ENCODE assay signal across 16 cellular contexts in the genomic region with DNA sequence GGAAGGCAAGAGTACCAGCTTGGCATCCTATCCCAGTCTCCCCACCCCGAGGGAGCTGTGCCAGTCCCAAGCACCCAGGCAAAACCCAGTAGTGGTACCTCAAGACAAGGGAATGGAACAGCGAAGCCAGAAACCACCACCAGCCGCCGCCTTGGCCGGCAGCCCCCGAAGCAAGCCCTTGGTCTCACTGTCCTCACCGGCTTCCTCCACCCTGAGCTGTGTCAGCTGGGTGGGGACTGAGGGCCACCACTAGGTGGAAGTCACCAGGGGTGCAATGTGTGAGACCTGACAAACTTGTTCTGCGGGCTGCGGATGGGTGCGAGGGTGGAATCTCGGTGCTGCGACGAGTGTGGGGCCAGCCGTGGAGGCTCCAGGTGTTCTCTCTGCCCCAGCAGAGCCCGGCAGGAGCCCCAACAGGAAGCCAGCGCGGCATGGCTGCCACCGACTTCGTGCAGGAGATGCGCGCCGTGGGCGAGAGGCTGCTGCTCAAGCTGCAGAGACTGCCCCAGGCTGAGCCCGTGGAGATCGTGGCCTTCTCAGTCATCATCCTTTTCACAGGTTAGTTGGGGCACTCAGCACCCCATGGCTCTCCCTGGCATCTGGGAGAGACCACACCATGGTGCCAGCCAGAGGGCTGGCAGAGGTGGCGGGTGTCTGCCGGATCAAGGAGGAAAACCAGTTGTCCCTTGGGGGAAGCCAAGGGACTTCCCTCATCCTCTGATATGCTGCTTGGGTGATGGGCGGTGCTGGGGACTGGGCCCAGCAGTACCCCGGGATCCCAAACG. TPM values are rescaled to one million over a fixed set of nuclear protein-coding genes. Genes with fewer than 3 reads are reported as not detected.
DNase-seq lines count a peak whose midpoint lies in the region; ATAC-seq and TF ChIP-seq lines count a peak whose summit lies in the region.
"Had no signal": no experiment of that assay in that cellular context is flagged by ENCODE, and none has a peak within 500 bp of the region (broad histone marks: within the 10 kb centered on the region; RNA-seq: fewer than 3 reads in every experiment).

No MANE protein-coding gene starts in this region.

- no peak overlapping the region for H4K5ac ChIP-seq in IMR-90 (ENCODE audit: low read depth, low read length)

- H3K27me3 ChIP-seq in IMR-90 (ENCODE audit: control insufficient read depth, insufficient read depth, low read length) (no peaks in the 10 kb centered on the region), foreskin keratinocyte (no peaks in the 10 kb centered on the region), prostate gland (replicated peaks; ENCODE audit: insufficient read depth) (no peaks in the 10 kb centered on the region)
- H3K27me3 ChIP-seq: heart right ventricle had no signal

- H4K91ac ChIP-seq in IMR-90 (ENCODE audit: insufficient read depth, low read depth, low read length) = no peak overlapping the region

- no peak overlapping the region for H3K18ac ChIP-seq in IMR-90 (ENCODE audit: low read depth, low read length)

- BruUV-seq in IMR-90 (replicated peaks; lab: Mats Ljungman, UMichigan) = no TSS peak

- no peak overlapping the region for H3K4me2 ChIP-seq in IMR-90 (ENCODE audit: low read depth, low read length)

- H2BK15ac ChIP-seq in IMR-90 (ENCODE audit: low read depth, low read length) = no peak overlapping the region

- no peak overlapping the region for H3K23ac ChIP-seq in IMR-90 (ENCODE audit: low read depth, low read length)

- H3K4me3 ChIP-seq in IMR-90 (ENCODE audit: insufficient read depth, low read depth, low read length) (no peak overlapping the region), prostate gland (no peak overlapping the region)
- H3K4me3 ChIP-seq: GM12878, heart right ventricle had no signal

- in situ Hi-C loops in IMR-90 (cut with MboI; ENCODE audit: low sequenced_read_pairs) = no loop called here

- peak overlapping the region; percentile 21 for H2AFZ ChIP-seq in IMR-90 (replicated peaks; ENCODE audit: low read length, poor library complexity)

- no peak overlapping the region for H2BK5ac ChIP-seq in IMR-90 (ENCODE audit: low read depth, low read length, poor library complexity, severe bottlenecking)

- ATAC-seq in IMR-90 (ENCODE audit: low read depth) (no peak), foreskin keratinocyte (peak; percentile 34), GM21423 (IDR thresholded peaks at IDR 0.05; ENCODE audit: unreplicated experiment) (no peak)
- ATAC-seq: activated naive CD4-positive, alpha-beta T cell treated with anti-CD3 and anti-CD28 coated beads, Interleukin-2, amount 50 U/mL, for 72 hours; GM12878 had no signal

- H2BK20ac ChIP-seq in IMR-90 (ENCODE audit: low read depth, low read length) = no peak overlapping the region

- H3K4me1 ChIP-seq in IMR-90 (ENCODE audit: control insufficient read depth, insufficient read depth, low read length) (no peaks in the 10 kb centered on the region), foreskin keratinocyte (peaks cover 4% of the 10 kb centered on the region), prostate gland (replicated peaks) (peaks cover 20% of the 10 kb centered on the region)

- H3K56ac ChIP-seq in IMR-90 (ENCODE audit: extremely low read depth, insufficient read depth, low read length) = no peak overlapping the region

- H3K14ac ChIP-seq in IMR-90 (replicated peaks; ENCODE audit: low read depth, low read length) = no peak overlapping the region

- no peak overlapping the region for H2AK9ac ChIP-seq in IMR-90 (replicated peaks; ENCODE audit: low read depth, low read length, poor library complexity)

- no peaks in the 10 kb centered on the region for H3K9me3 ChIP-seq in IMR-90 (ENCODE audit: control insufficient read depth, insufficient read depth, low read length)
- H3K9me3 ChIP-seq in prostate gland = no peaks in the 10 kb centered on the region
- H3K9me3 ChIP-seq: heart right ventricle, neutrophil had no signal

- peaks cover 11% of the 10 kb centered on the region; the same call in 1 of the 2 replicates for H3K36me3 ChIP-seq in IMR-90 (ENCODE audit: control insufficient read depth, insufficient read depth, low read length)
- no peaks in the 10 kb centered on the region for H3K36me3 ChIP-seq in prostate gland

- H3K4ac ChIP-seq in IMR-90 (ENCODE audit: low read depth, low read length) = no peak overlapping the region

- dilution Hi-C loops in IMR-90 (cut with HindIII; ENCODE audit: low sequenced_read_pairs, unreplicated experiment) = no loop called here

- intact Hi-C loops in IMR-90 (cut with micrococcal nuclease) = no loop called here
- intact Hi-C loops in prostate gland (cut with DNase I) = no loop called here

- H3K27ac ChIP-seq in IMR-90 (ENCODE audit: insufficient read depth, low read length) (no peak overlapping the region), foreskin keratinocyte (no peak overlapping the region), prostate gland (peak overlapping the region in 1 of 2 donors; percentile 49), caudate nucleus (ENCODE audit: low read depth, low read length) (no peak overlapping the region)
- H3K27ac ChIP-seq: neutrophil had no signal

- no peaks in the 10 kb centered on the region; the same call in 1 of the 2 replicates for H4K20me1 ChIP-seq in IMR-90 (ENCODE audit: insufficient read depth, low read length)

- TF ChIP-seq CTCF in IMR-90 (conservative IDR thresholded peaks at IDR 0.05; ENCODE audit: low read depth, low read length) (no peak), foreskin keratinocyte (conservative IDR thresholded peaks at IDR 0.05) (peak; percentile 25), prostate gland (IDR thresholded peaks at IDR 0.05) (peak in 3 of 4 experiments; percentile 24 to 76 (median 62))

- 92% methylated on average over 21 of the region's 30 CpGs; no CpG with 5 or more reads in 1 of the 2 experiments for WGBS in IMR-90 (ENCODE audit: extremely low coverage in 2 of 2, insufficient read length in 1 of 2), 2 experiments
- 51% methylated on average over 28 of the region's 30 CpGs for WGBS in prostate gland

- no peak for TF ChIP-seq POLR2A in IMR-90 (IDR thresholded peaks at IDR 0.05; ENCODE audit: low read depth, low read length)
- peak; percentile 54 for TF ChIP-seq POLR2A in prostate gland (IDR thresholded peaks at IDR 0.05)

- no peaks in the 10 kb centered on the region for H3K9me1 ChIP-seq in IMR-90 (ENCODE audit: insufficient read depth, low read length)

- no peaks in the 10 kb centered on the region for H3K79me1 ChIP-seq in IMR-90 (ENCODE audit: low read depth in 1 of 2, low read length in 2 of 2)

- POLR2A ChIA-PET in IMR-90 (lab: Charles Lee; ENCODE audit: unreplicated experiment) = no interaction called here

- no peak overlapping the region for H2BK120ac ChIP-seq in IMR-90 (ENCODE audit: low read depth, low read length)

- H3K9ac ChIP-seq in IMR-90 (ENCODE audit: low read depth, low read length) = no peak overlapping the region

- DNase-seq in COLO668 (lab: John Stamatoyannopoulos, UW; ENCODE audit: unreplicated experiment) (peak; percentile 6), IMR-90 (no peak), foreskin keratinocyte (no peak), prostate gland (ENCODE audit: low spot score) (peak; percentile 74), NCI-H2171 (lab: John Stamatoyannopoulos, UW) (no peak), caudate nucleus (lab: John Stamatoyannopoulos, UW) (no peak)
- no peak for DNase-seq in activated CD4-positive, alpha-beta T cell treated with anti-CD3 and anti-CD28 coated beads, Interleukin-2, amount 50 U/mL, for 48 hours
- DNase-seq: activated CD8-positive, alpha-beta memory T cell treated with anti-CD3 and anti-CD28 coated beads, Interleukin-2, amount 50 U/mL, for 48 hours; central memory CD4-positive, alpha-beta T cell; DND-41; heart right ventricle; MM.1S had no signal

- H4K8ac ChIP-seq in IMR-90 (ENCODE audit: low read depth in 2 of 2, low read length in 2 of 2) = no peak overlapping the region

- no peak overlapping the region for H2AK5ac ChIP-seq in IMR-90 (ENCODE audit: low read depth, low read length)

- CTCF ChIA-PET in IMR-90 (lab: Yijun Ruan, JAX) = no interaction called here

- no peak for TF ChIP-seq RAD21 in IMR-90 (IDR thresholded peaks at IDR 0.05; ENCODE audit: low read length)

TF ChIP-seq in IMR-90, 13 proteins besides CTCF, POLR2A, EP300 and RAD21 (continues in another document):
- TF ChIP-seq NFE2L2 (IDR thresholded peaks at IDR 0.05; ENCODE audit: low read depth, low read length) = no peak
- no peak for TF ChIP-seq CEBPB (IDR thresholded peaks at IDR 0.05; ENCODE audit: low read depth, low read length)
- no peak for TF ChIP-seq BHLHE40 (IDR thresholded peaks at IDR 0.05; ENCODE audit: low read depth, low read length)
- TF ChIP-seq RCOR1 (IDR thresholded peaks at IDR 0.05; ENCODE audit: insufficient replicate concordance, low read length) = no peak
- TF ChIP-seq MAZ (IDR thresholded peaks at IDR 0.05; ENCODE audit: borderline replicate concordance, low read depth, low read length) = no peak

RNA-seq across cellular contexts. Expression of a gene that starts 6.7 kb away (rescaled TPM):
- not detected in 2 replicates for total RNA-seq in IMR-90 (2012; rRNA removed)
- 0.14 TPM in 1 of 2 replicates, not detected in the other for polyA plus RNA-seq in IMR-90 (2012; rRNA removed)
- 0.08 and 0.15 TPM in 2 replicates for polyA plus RNA-seq in IMR-90 (2012; cell fraction: cytosol; rRNA removed)
- 0.15 TPM in 1 of 2 replicates, not detected in the other for polyA plus RNA-seq in IMR-90 (2012; cell fraction: nucleus; rRNA removed; ENCODE audit: low replicate concordance)
- total RNA-seq in foreskin keratinocyte = not detected in 2 replicates
- 0.06 TPM in 1 of 2 replicates, not detected in the other for polyA plus RNA-seq in foreskin keratinocyte
- 1 to 10 TPM in 1 of 2 donors, under 1 TPM in 1; 0.27 to 4.1 TPM for total RNA-seq in prostate gland
- total RNA-seq: GM12878 had no signal

RNA-seq across cellular contexts. Expression of a gene that starts 27.0 kb away (rescaled TPM):
- total RNA-seq in IMR-90 (2012; rRNA removed) (7.3 and 8.6 TPM in 2 replicates), foreskin keratinocyte (26.3 and 27.4 TPM in 2 replicates), prostate gland (100 to 1,000 TPM in 1 of 2 donors, 10 to 100 TPM in 1; 33.6 to 132 TPM)
- polyA plus RNA-seq in IMR-90 (2012; rRNA removed) (17.4 and 23.7 TPM in 2 replicates), foreskin keratinocyte (19.5 and 20.5 TPM in 2 replicates)
- polyA plus RNA-seq in IMR-90 (2012; cell fraction: cytosol; rRNA removed) = 6.6 and 9.2 TPM in 2 replicates
- polyA plus RNA-seq in IMR-90 (2012; cell fraction: nucleus; rRNA removed; ENCODE audit: low replicate concordance) = 100 and 134 TPM in 2 replicates

RNA-seq across cellular contexts. Expression of a gene that starts 27.2 kb away (rescaled TPM):
- 70.4 and 82.5 TPM in 2 replicates for total RNA-seq in IMR-90 (2012; rRNA removed)
- 134 and 139 TPM in 2 replicates for polyA plus RNA-seq in IMR-90 (2012; rRNA removed)
- polyA plus RNA-seq in IMR-90 (2012; cell fraction: cytosol; rRNA removed) = 55.1 and 61.0 TPM in 2 replicates
- 237 and 250 TPM in 2 replicates for polyA plus RNA-seq in IMR-90 (2012; cell fraction: nucleus; rRNA removed; ENCODE audit: low replicate concordance)
- 95.0 and 96.3 TPM in 2 replicates for total RNA-seq in foreskin keratinocyte
- 113 and 118 TPM in 2 replicates for polyA plus RNA-seq in foreskin keratinocyte
- total RNA-seq in prostate gland = 10 to 100 TPM; 50.4 to 72.3 TPM

RNA-seq across cellular contexts. Expression of a gene that starts 52.4 kb away (rescaled TPM):
- total RNA-seq in IMR-90 (2012; rRNA removed) (0.18 TPM in 1 of 2 replicates, not detected in the other), foreskin keratinocyte (0.67 and 0.75 TPM in 2 replicates), prostate gland (100 to 1,000 TPM in 1 of 2 donors, 10 to 100 TPM in 1; 86.5 to 214 TPM)
- polyA plus RNA-seq in IMR-90 (2012; rRNA removed) (0.43 and 0.65 TPM in 2 replicates), foreskin keratinocyte (0.23 and 1.00 TPM in 2 replicates)
- 0.06 and 0.22 TPM in 2 replicates for polyA plus RNA-seq in IMR-90 (2012; cell fraction: cytosol; rRNA removed)
- polyA plus RNA-seq in IMR-90 (2012; cell fraction: nucleus; rRNA removed; ENCODE audit: low replicate concordance) = 6.8 and 8.7 TPM in 2 replicates

Comparison
In these comparisons a context has a peak if more than half of its experiments do, and no peak if none do; other contexts are left out.
1. DNase-seq: peak in COLO668 (single experiment) and prostate gland (single experiment); none in IMR-90 (single experiment), foreskin keratinocyte (0 of 2), NCI-H2171 (single experiment), caudate nucleus (0 of 61) and activated CD4-positive, alpha-beta T cell treated with anti-CD3 and anti-CD28 coated beads, Interleukin-2, amount 50 U/mL, for 48 hours (0 of 2).